ENCODE assay signal across 9 cellular contexts in the genomic region with DNA sequence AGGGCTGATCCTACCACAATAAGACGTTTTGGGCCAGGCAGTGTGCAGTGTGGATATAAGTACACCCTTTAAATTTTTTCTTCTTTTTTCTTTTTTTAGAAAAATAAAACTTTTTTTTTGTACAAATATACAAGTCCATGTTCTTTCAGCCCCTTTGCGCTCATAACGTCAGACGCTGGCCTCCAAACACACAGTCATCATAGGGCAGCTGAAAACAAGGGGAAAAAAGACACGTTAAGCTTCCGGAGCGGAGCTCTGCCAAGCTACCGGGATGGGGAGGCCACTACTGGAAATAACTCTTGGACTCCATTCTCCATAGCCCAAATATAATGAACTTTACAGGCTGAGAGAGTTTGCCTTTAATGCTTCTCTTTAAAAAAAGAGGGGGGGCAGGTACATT. TPM values are rescaled to one million over a fixed set of nuclear protein-coding genes. Genes with fewer than 3 reads are reported as not detected.
DNase-seq lines count a peak whose midpoint lies in the region; ATAC-seq and TF ChIP-seq lines count a peak whose summit lies in the region.
"Had no signal": no experiment of that assay in that cellular context is flagged by ENCODE, and none has a peak within 500 bp of the region (broad histone marks: within the 10 kb centered on the region; RNA-seq: fewer than 3 reads in every experiment).

No MANE protein-coding gene starts in this region.

- no peak for DNase-seq in activated CD4-positive, alpha-beta T cell treated with anti-CD3 and anti-CD28 coated beads, Interleukin-2, amount 10 ng/mL, durations not matched to agents 7 days and 5 days
- DNase-seq in activated CD4-positive, alpha-beta T cell treated with anti-CD3 and anti-CD28 coated beads, Interleukin-2, amount 50 U/mL, for 48 hours: no peak
- peak in 1 of 61 donors; percentile 9 for DNase-seq in caudate nucleus (lab: John Stamatoyannopoulos, UW)
- peak; percentile 82 to 95 for DNase-seq in lung microvascular endothelial cell (ENCODE audit: low read depth in 2 of 2)
- DNase-seq in tibial artery: peak in 1 of 2 donors; percentile 84
- DNase-seq in NCI-H1436 (lab: John Stamatoyannopoulos, UW): no peak
- no peak for DNase-seq in cortex of kidney (lab: John Stamatoyannopoulos, UW)
- DNase-seq: glutamatergic neuron had no signal

- peaks cover 63% of the 10 kb centered on the region for H3K4me1 Mint-ChIP-seq in activated CD4-positive, alpha-beta T cell treated with anti-CD3 and anti-CD28 coated beads, Interleukin-2, amount 10 ng/mL, durations not matched to agents 7 days and 5 days

- H3K27ac Mint-ChIP-seq in activated CD4-positive, alpha-beta T cell treated with anti-CD3 and anti-CD28 coated beads, Interleukin-2, amount 10 ng/mL, durations not matched to agents 7 days and 5 days: peak overlapping the region; percentile 86

- peaks cover 53 to 54% (median 53%) of the 10 kb centered on the region in 3 donors for H3K36me3 ChIP-seq in tibial artery

- H3K27ac ChIP-seq in caudate nucleus (ENCODE audit: low read depth, low read length) (peak overlapping the region; percentile 99), tibial artery (peak overlapping the region; percentile 81 to 96)

- peaks cover 0 to 64% (median 42%) of the 10 kb centered on the region in 4 donors for H3K4me1 ChIP-seq in tibial artery

- POLR2A ChIA-PET in activated CD4-positive, alpha-beta T cell treated with anti-CD3 and anti-CD28 coated beads, Interleukin-2, amount 10 ng/mL, durations not matched to agents 7 days and 5 days (lab: Charles Lee): interaction anchor here (1.1 kb wide), 2 partner anchors 69 to 110 kb away, joined by 4 to 6 read pairs; partner anchors contain the start of gene PSMA6

- no peaks in the 10 kb centered on the region for H3K27me3 ChIP-seq in tibial artery

- H3K9me3 Mint-ChIP-seq in activated CD4-positive, alpha-beta T cell treated with anti-CD3 and anti-CD28 coated beads, Interleukin-2, amount 10 ng/mL, durations not matched to agents 7 days and 5 days: no peaks in the 10 kb centered on the region

- CTCF ChIA-PET in activated CD4-positive, alpha-beta T cell treated with anti-CD3 and anti-CD28 coated beads, Interleukin-2, amount 10 ng/mL, durations not matched to agents 7 days and 5 days (lab: Charles Lee): interaction anchor here (1.4 to 2.1 kb wide), 4 partner anchors 34 to 116 kb away, joined by 3 to 11 read pairs (median 4); no protein-coding TSS in a partner anchor

- peak overlapping the region; percentile 82 for H3K4me3 Mint-ChIP-seq in activated CD4-positive, alpha-beta T cell treated with anti-CD3 and anti-CD28 coated beads, Interleukin-2, amount 10 ng/mL, durations not matched to agents 7 days and 5 days

- intact Hi-C loops in tibial artery (cut with DNase I; ENCODE audit: low total_unique reads): no loop called here

- peak overlapping the region; percentile 70 to 90 for H3K4me3 ChIP-seq in tibial artery

- H3K27me3 Mint-ChIP-seq in activated CD4-positive, alpha-beta T cell treated with anti-CD3 and anti-CD28 coated beads, Interleukin-2, amount 10 ng/mL, durations not matched to agents 7 days and 5 days: no peaks in the 10 kb centered on the region

- no peak for TF ChIP-seq CTCF in tibial artery (IDR thresholded peaks at IDR 0.05)

- H3K36me3 Mint-ChIP-seq in activated CD4-positive, alpha-beta T cell treated with anti-CD3 and anti-CD28 coated beads, Interleukin-2, amount 10 ng/mL, durations not matched to agents 7 days and 5 days (ENCODE audit: low read depth): peaks cover 42% of the 10 kb centered on the region

- ATAC-seq in GM21786 (IDR thresholded peaks at IDR 0.05; ENCODE audit: unreplicated experiment): no peak

- H3K9me3 ChIP-seq in tibial artery: no peaks in the 10 kb centered on the region

RNA-seq across cellular contexts. Expression of gene NFKBIA, which starts 2.7 kb away (rescaled TPM):
- 10 to 100 TPM; 60.1 to 61.7 TPM for total RNA-seq in activated CD4-positive, alpha-beta T cell treated with anti-CD3 and anti-CD28 coated beads, Interleukin-2, amount 10 ng/mL, durations not matched to agents 7 days and 5 days
- total RNA-seq in lung microvascular endothelial cell: 90.4 and 177 TPM in 2 replicates

Comparison
In these comparisons a context has a peak if more than half of its experiments do, and no peak if none do; other contexts are left out.
1. DNase-seq: peak in lung microvascular endothelial cell (2 of 2); none in activated CD4-positive, alpha-beta T cell treated with anti-CD3 and anti-CD28 coated beads, Interleukin-2, amount 10 ng/mL, durations not matched to agents 7 days and 5 days (single experiment), activated CD4-positive, alpha-beta T cell treated with anti-CD3 and anti-CD28 coated beads, Interleukin-2, amount 50 U/mL, for 48 hours (0 of 2), NCI-H1436 (single experiment) and cortex of kidney (single experiment).